ENCODE assay signal across 8 cellular contexts in the genomic region with DNA sequence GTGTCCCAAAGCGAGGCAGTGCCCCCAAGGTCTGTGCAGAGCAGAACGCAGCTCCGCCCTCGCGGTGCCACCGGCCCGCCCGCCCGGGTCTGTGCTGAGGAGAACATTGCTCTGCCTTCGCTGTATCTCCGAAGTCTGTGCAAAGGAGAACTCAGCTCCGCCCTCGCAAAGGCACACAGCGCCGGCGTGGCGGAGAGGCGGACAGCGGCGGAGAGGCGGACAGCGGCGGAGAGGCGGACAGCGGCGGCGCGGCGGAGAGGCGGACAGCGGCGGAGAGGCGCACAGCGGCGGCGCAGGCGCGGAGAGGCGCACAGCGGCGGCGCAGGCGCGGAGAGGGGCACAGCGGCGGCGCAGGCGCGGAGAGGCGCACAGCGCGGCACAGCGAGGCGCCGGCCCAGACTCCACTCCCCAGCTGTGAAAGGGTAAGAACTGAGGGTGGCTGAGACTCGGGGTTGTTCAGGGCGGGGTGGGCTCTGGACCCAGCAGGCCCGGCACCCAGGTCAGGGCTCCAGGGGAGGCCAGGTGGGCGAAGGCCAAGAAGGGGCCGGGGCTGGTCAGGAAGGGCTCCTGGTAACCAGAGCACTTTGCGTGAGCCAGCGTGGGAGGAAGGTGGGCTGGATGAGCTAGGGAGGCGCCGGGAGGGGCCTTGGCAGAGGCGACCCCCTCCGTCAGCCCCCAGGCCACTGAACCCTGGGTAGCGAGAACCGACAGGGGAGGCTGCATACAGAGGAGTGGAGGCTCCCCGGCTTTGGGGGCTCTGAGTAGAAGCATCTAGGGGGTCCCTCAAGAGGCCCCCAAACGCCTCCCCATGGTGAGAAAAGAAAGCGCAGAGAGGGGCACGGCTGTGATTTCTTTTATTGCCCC. TPM values are rescaled to one million over a fixed set of nuclear protein-coding genes. Genes with fewer than 3 reads are reported as not detected.
DNase-seq lines count a peak whose midpoint lies in the region; ATAC-seq and TF ChIP-seq lines count a peak whose summit lies in the region.
"Not testable (repeated sequence)": the region's sequence is repeated elsewhere in the genome, so short reads cannot be mapped to it uniquely, and the experiment has no call there.

No MANE protein-coding gene starts in this region.

- not testable (repeated sequence) for H3K9me3 ChIP-seq in WERI-Rb-1 (ENCODE audit: severe bottlenecking); body of pancreas; iPS DF 6.9 (ENCODE audit: control insufficient read depth, insufficient read depth, low read length); tibial nerve

- TF ChIP-seq POLR2A in body of pancreas (IDR thresholded peaks at IDR 0.05): peak; percentile 33 to 71 (median 64)
- peak in 1 of 2 donors; percentile 54 for TF ChIP-seq POLR2A in tibial nerve (IDR thresholded peaks at IDR 0.05)

- H3K4me3 ChIP-seq in GM12864 (ENCODE audit: low read depth, low read length): peak overlapping the region; percentile 83
- H3K4me3 ChIP-seq in WERI-Rb-1 (ENCODE audit: low read depth, low read length): peak overlapping the region; percentile 75
- peak overlapping the region; percentile 74 to 96 for H3K4me3 ChIP-seq in body of pancreas
- H3K4me3 ChIP-seq in iPS DF 6.9 (ENCODE audit: low read length): peak overlapping the region; percentile 77; the same call in 1 of the 2 replicates
- H3K4me3 ChIP-seq in rectal smooth muscle tissue (ENCODE audit: low read length): peak overlapping the region; percentile 78
- H3K4me3 ChIP-seq in tibial nerve: peak overlapping the region; percentile 60 to 89 (median 75)

- TF ChIP-seq EP300 in tibial nerve (IDR thresholded peaks at IDR 0.05): peak in 1 of 2 donors; percentile 48

- not testable (repeated sequence) for H3K27me3 ChIP-seq in WERI-Rb-1 (ENCODE audit: insufficient read depth, low read depth, severe bottlenecking); body of pancreas; iPS DF 6.9 (ENCODE audit: control insufficient read depth, insufficient read depth, low read length); rectal smooth muscle tissue (ENCODE audit: control insufficient read depth, insufficient read depth, low read length); tibial nerve

- DNase-seq in GM12864 (ENCODE audit: low read depth) (peak; percentile 10), NCI-H2171 (lab: John Stamatoyannopoulos, UW) (peak; percentile 39), WERI-Rb-1 (peak; percentile 62), body of pancreas (peak; percentile 60 to 74 (median 72)), tibial nerve (ENCODE audit: low spot score in 2 of 2) (peak in 1 of 2 donors; percentile 23)
- DNase-seq in iPS DF 6.9 (ENCODE audit: low read depth, low spot score): not testable (repeated sequence)

- intact Hi-C loops in body of pancreas (cut with DNase I): not testable (repeated sequence)

- H3K27ac ChIP-seq in WERI-Rb-1: peak overlapping the region; percentile 92
- H3K27ac ChIP-seq in body of pancreas: peak overlapping the region; percentile 67 to 85 (median 81)
- not testable (repeated sequence) for H3K27ac ChIP-seq in iPS DF 6.9 (ENCODE audit: low read length)
- peak overlapping the region; percentile 58 for H3K27ac ChIP-seq in rectal smooth muscle tissue (ENCODE audit: low read depth, low read length)
- peak overlapping the region; percentile 33 to 88 (median 85) for H3K27ac ChIP-seq in tibial nerve

- peak overlapping the region; percentile 40 for H3K9ac ChIP-seq in rectal smooth muscle tissue (ENCODE audit: low read length)

- WGBS in body of pancreas, 2 donors: 0% methylated on average over 30 to 61 of the region's 72 CpGs
- no CpG with 5 or more reads among the region's 72 CpGs for WGBS in iPS DF 6.9 (ENCODE audit: insufficient coverage, insufficient read length)
- 1% methylated on average over 21 to 70 of the region's 72 CpGs for WGBS in tibial nerve, 2 donors

- ATAC-seq in HG02884 (IDR thresholded peaks at IDR 0.05; ENCODE audit: unreplicated experiment) (peak; percentile 63), body of pancreas (peak; percentile 93)

- TF ChIP-seq CTCF in GM12864 (IDR thresholded peaks at IDR 0.05; ENCODE audit: low read depth, low read length, missing control alignments) (peak; percentile 38), WERI-Rb-1 (IDR thresholded peaks at IDR 0.05; ENCODE audit: low read depth, low read length) (0 out of 2 replicates have a peak, but pooled peaks have one; percentile 9), body of pancreas (IDR thresholded peaks at IDR 0.05) (peak in 4 of 7 experiments; percentile 3 to 24 (median 20)), tibial nerve (IDR thresholded peaks at IDR 0.05) (peak in 3 of 5 experiments; percentile 6 to 37 (median 8))

- H3K4me1 ChIP-seq in body of pancreas; iPS DF 6.9 (ENCODE audit: control insufficient read depth, insufficient read depth, low read length); rectal smooth muscle tissue (ENCODE audit: control insufficient read depth, insufficient read depth, low read length); tibial nerve: not testable (repeated sequence)

- not testable (repeated sequence) for H3K36me3 ChIP-seq in WERI-Rb-1; body of pancreas (replicated peaks in 1 of 2; ENCODE audit: insufficient read depth in 1 of 2, low read depth in 2 of 2); iPS DF 6.9 (ENCODE audit: control insufficient read depth, insufficient read depth, low read length); rectal smooth muscle tissue (ENCODE audit: control insufficient read depth, insufficient read depth, low read length)
- peaks cover 0 to 19% (median 0%) of the 10 kb centered on the region in 3 donors for H3K36me3 ChIP-seq in tibial nerve

RNA-seq across cellular contexts. Expression of gene VPREB1, which starts 53.4 kb away (rescaled TPM):
- not detected for total RNA-seq in body of pancreas
- not detected for total RNA-seq in tibial nerve
